ENCODE assay signal across 10 cellular contexts in genomic region chr14:99672506-99673327, GRCh38. TPM values are rescaled to one million over a fixed set of nuclear protein-coding genes. Genes with fewer than 3 reads are reported as not detected.
A peak's percentile ranks its signal among the peaks of the same experiment; 100 is the strongest.
DNase-seq lines count a peak whose midpoint lies in the region; TF ChIP-seq lines count a peak whose summit lies in the region.
"Had no signal": no experiment of that assay in that cellular context is flagged by ENCODE, and none has a peak within 500 bp of the region (broad histone marks: within the 10 kb centered on the region; RNA-seq: fewer than 3 reads in every experiment).

No MANE protein-coding gene starts in this region.

- H3K27me3 ChIP-seq in HUES64 (ENCODE audit: insufficient read depth, low read length) (no peaks in the 10 kb centered on the region), sigmoid colon (no peaks in the 10 kb centered on the region)

- DNase-seq in SIG-M5 treated with dmso at 0.1 percent for 504 hours (lab: John Stamatoyannopoulos, UW; ENCODE audit: unreplicated experiment) (peak; percentile 60), SIG-M5 (lab: John Stamatoyannopoulos, UW) (no peak), astrocyte of the hippocampus (ENCODE audit: low read depth, low spot score) (peak; percentile 69), sigmoid colon (peak; percentile 32), HEK293T (ENCODE audit: extremely low spot score) (no peak), GM19240 (ENCODE audit: insufficient read length, low spot score) (no peak), NCI-H345 treated with DMSO at 0.1 percent for 48 hours (lab: John Stamatoyannopoulos, UW; ENCODE audit: unreplicated experiment) (no peak)

- H3K9ac ChIP-seq in HUES64 (ENCODE audit: low read depth, low read length) = peak overlapping the region; percentile 73; the same call in 1 of the 2 replicates

- no peak for TF ChIP-seq POLR2A in sigmoid colon (IDR thresholded peaks at IDR 0.05)

- TF ChIP-seq CTCF in sigmoid colon (IDR thresholded peaks at IDR 0.05) = no peak

- 77% methylated on average over 11 of the region's 11 CpGs for WGBS in HUES64
- WGBS in sigmoid colon, 2 donors = 76 to 81% methylated on average over 11 of the region's 11 CpGs

- no peak for TF ChIP-seq EP300 in sigmoid colon (IDR thresholded peaks at IDR 0.05)

- peaks cover 29% of the 10 kb centered on the region for H3K4me1 ChIP-seq in HUES64 (ENCODE audit: insufficient read depth, low read length)
- H3K4me1 ChIP-seq in sigmoid colon = peaks cover 0 to 4% (median 0%) of the 10 kb centered on the region in 4 donors

- H3K4me3 ChIP-seq in HUES64 (ENCODE audit: low read length) (no peak overlapping the region), sigmoid colon (no peak overlapping the region)

- intact Hi-C loops in sigmoid colon (cut with DNase I) = no loop called here

- peaks cover 4% of the 10 kb centered on the region for H3K9me3 ChIP-seq in HUES64 (ENCODE audit: insufficient read depth, low read depth, low read length)
- peaks cover 0 to 2% (median 0%) of the 10 kb centered on the region in 4 donors for H3K9me3 ChIP-seq in sigmoid colon

- peak overlapping the region; percentile 80; the same call in 1 of the 2 replicates for H3K27ac ChIP-seq in HUES64 (ENCODE audit: low read depth, low read length)
- H3K27ac ChIP-seq in sigmoid colon = peak overlapping the region in 1 of 4 donors; percentile 27
- H3K27ac ChIP-seq: 22Rv1 had no signal

- H3K36me3 ChIP-seq in HUES64 (ENCODE audit: insufficient read depth, low read length) (no peaks in the 10 kb centered on the region), sigmoid colon (peaks cover 0 to 15% (median 1%) of the 10 kb centered on the region in 4 donors)

- POLR2A ChIA-PET in HEK293T (lab: Yijun Ruan, JAX) = no interaction called here

- CTCF ChIA-PET in HEK293T (lab: Yijun Ruan, JAX) = no interaction called here

TF ChIP-seq in HEK293T, 16 proteins besides CTCF, POLR2A, EP300 and RAD21:
- TF ChIP-seq CTBP1 (IDR thresholded peaks at IDR 0.05; ENCODE audit: borderline replicate concordance) (no peak), BHLHE40 (IDR thresholded peaks at IDR 0.05; ENCODE audit: borderline replicate concordance) (no peak)

RNA-seq across cellular contexts. Expression of gene CYP46A1, which starts 11.4 kb away (rescaled TPM):
- polyA plus RNA-seq in HUES64 (2013, experiment 1 of 2) = 0.75 TPM
- polyA plus RNA-seq in HUES64 (2013, experiment 2 of 2) = 1.1 TPM
- 1 to 10 TPM in 3 of 4 donors, under 1 TPM in 1; 0.36 to 2.0 (median 1.6) TPM for total RNA-seq in sigmoid colon
- under 1 TPM in 2 of 3 donors, not detected in 1; under 0.01 to 0.35 TPM for polyA plus RNA-seq in sigmoid colon
- polyA plus RNA-seq: IgD-negative memory B cell had no signal

RNA-seq across cellular contexts. Expression of gene HHIPL1, which starts 27.8 kb away (rescaled TPM):
- polyA plus RNA-seq in HUES64 (2013, experiment 1 of 2) = 1.7 TPM
- 1.8 TPM for polyA plus RNA-seq in HUES64 (2013, experiment 2 of 2)
- 10 to 100 TPM in 1 of 4 donors, 1 to 10 TPM in 3; 3.6 to 10.8 (median 7.0) TPM for total RNA-seq in sigmoid colon
- under 1 TPM in 1 of 3 donors, not detected in 2; 0.80 TPM for polyA plus RNA-seq in sigmoid colon

Comparison
In these comparisons a context has a peak if more than half of its experiments do, and no peak if none do; other contexts are left out.
1. DNase-seq: peak in SIG-M5 treated with dmso at 0.1 percent for 504 hours (single experiment), astrocyte of the hippocampus (single experiment) and sigmoid colon (single experiment); none in SIG-M5 (single experiment), HEK293T (single experiment), GM19240 (single experiment) and NCI-H345 treated with DMSO at 0.1 percent for 48 hours (single experiment).